Comparison of ENCODE assay signal across 10 cellular contexts in the genomic region with DNA sequence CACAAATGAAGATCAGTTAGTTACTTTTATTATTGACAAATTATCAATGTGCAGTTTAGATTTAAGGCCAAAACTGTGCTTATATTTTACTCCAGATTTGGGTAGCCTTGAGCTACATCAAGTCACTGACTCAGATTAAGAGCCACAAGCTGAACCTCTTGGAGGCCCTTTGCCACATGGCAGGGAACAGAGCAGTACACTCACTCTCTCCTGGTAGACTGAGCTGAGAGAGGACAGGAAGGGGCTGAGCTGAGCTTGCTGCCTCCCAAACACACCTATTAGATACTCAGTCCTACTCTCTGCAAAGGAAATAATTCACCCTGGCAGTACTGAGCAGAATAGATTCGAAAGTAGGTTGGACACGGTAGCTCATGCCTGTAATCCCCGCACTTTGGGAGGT. TPM values are rescaled to one million over a fixed set of nuclear protein-coding genes. Genes with fewer than 3 reads are reported as not detected.
"Had no signal": no experiment of that assay in that cellular context is flagged by ENCODE, and none has a peak within 500 bp of the region (broad histone marks: within the 10 kb centered on the region; RNA-seq: fewer than 3 reads in every experiment).

No MANE protein-coding gene starts in this region.

- H3K4me1 ChIP-seq: heart right ventricle, sigmoid colon had no signal

- H3K36me3 Mint-ChIP-seq: natural killer cell treated with Interleukin-12 subunit alpha and Interleukin-12 subunit beta and Interleukin-15 and Interleukin-18, amount 100 ng/mL, for 72 hours had no signal

- DNase-seq: activated CD8-positive, alpha-beta memory T cell treated with anti-CD3 and anti-CD28 coated beads, Interleukin-2, amount 10 ng/mL, durations not matched to agents 7 days and 5 days; foreskin melanocyte; heart right ventricle; mucosa of descending colon; SIG-M5; sigmoid colon had no signal

- H3K27ac ChIP-seq: heart right ventricle, sigmoid colon had no signal

- H3K9me3 ChIP-seq: heart right ventricle, mucosa of descending colon, sigmoid colon had no signal

- H3K36me3 ChIP-seq: heart right ventricle, sigmoid colon had no signal

- H3K27me3 Mint-ChIP-seq: activated CD8-positive, alpha-beta memory T cell treated with anti-CD3 and anti-CD28 coated beads, Interleukin-2, amount 10 ng/mL, durations not matched to agents 7 days and 5 days; natural killer cell treated with Interleukin-12 subunit alpha and Interleukin-12 subunit beta and Interleukin-15 and Interleukin-18, amount 100 ng/mL, for 72 hours had no signal

- H3K9me3 Mint-ChIP-seq: natural killer cell treated with Interleukin-12 subunit alpha and Interleukin-12 subunit beta and Interleukin-15 and Interleukin-18, amount 100 ng/mL, for 72 hours had no signal

- ATAC-seq: activated CD8-positive, alpha-beta memory T cell treated with anti-CD3 and anti-CD28 coated beads, Interleukin-2, amount 10 ng/mL, durations not matched to agents 7 days and 5 days; heart right ventricle; mucosa of descending colon; natural killer cell treated with Interleukin-12 subunit alpha and Interleukin-12 subunit beta and Interleukin-15 and Interleukin-18, amount 100 ng/mL, for 72 hours had no signal

- H3K4me3 ChIP-seq: heart right ventricle, mucosa of descending colon, sigmoid colon had no signal

- H3K4me3 Mint-ChIP-seq: activated CD8-positive, alpha-beta memory T cell treated with anti-CD3 and anti-CD28 coated beads, Interleukin-2, amount 10 ng/mL, durations not matched to agents 7 days and 5 days; natural killer cell treated with Interleukin-12 subunit alpha and Interleukin-12 subunit beta and Interleukin-15 and Interleukin-18, amount 100 ng/mL, for 72 hours had no signal

- H3K27me3 ChIP-seq: heart right ventricle, sigmoid colon had no signal

- H3K27ac Mint-ChIP-seq: activated CD8-positive, alpha-beta memory T cell treated with anti-CD3 and anti-CD28 coated beads, Interleukin-2, amount 10 ng/mL, durations not matched to agents 7 days and 5 days; natural killer cell treated with Interleukin-12 subunit alpha and Interleukin-12 subunit beta and Interleukin-15 and Interleukin-18, amount 100 ng/mL, for 72 hours had no signal

RNA-seq across cellular contexts. Expression of gene STAP1, which starts 7.8 kb away (rescaled TPM):
- total RNA-seq: astrocyte, endothelial cell of umbilical vein, lung microvascular endothelial cell, sigmoid colon had no signal
